In the genomic region with DNA sequence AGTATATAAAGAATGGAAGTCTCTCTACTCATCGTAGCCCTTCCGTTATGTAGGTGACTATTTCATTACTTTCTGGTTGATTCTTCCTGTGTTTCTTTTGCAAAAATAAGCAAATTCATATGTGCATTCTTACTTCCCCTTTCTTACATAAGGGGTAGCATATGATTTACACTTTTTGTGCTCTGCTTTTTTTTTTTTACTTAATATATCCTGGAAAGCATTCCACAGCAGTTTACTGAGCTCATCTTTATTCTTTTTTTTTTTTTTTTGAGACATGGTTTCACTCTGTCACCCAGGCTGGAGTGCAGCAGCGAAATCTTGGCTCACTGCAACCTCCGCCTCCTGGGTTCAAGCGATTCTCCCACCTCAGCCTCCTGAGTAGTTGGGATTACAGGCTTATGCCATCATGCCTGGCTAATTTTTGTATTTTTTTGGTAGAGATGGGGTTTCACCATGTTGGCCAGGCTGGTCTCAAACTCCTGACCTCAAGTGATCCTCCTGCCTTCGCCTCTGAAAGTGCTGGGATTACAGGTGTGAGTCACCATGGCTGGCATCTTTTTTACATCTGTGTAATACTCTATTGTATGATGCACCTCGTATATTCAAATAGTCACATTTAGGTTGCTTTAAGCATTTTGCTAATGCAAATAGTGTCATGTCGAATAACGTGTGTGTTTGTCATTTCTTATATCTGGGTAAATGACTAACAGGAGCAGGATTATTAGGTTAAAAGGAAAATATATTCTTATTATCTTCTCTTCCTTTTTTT, we compare ENCODE assay signal across 14 cellular contexts. TPM values are rescaled to one million over a fixed set of nuclear protein-coding genes. Genes with fewer than 3 reads are reported as not detected.
DNase-seq lines count a peak whose midpoint lies in the region; ATAC-seq, FAIRE-seq and TF ChIP-seq lines count a peak whose summit lies in the region.
"Had no signal": no experiment of that assay in that cellular context is flagged by ENCODE, and none has a peak within 500 bp of the region (broad histone marks: within the 10 kb centered on the region; RNA-seq: fewer than 3 reads in every experiment).

No MANE protein-coding gene starts in this region.

- TF ChIP-seq POLR2A in GM12891 (IDR thresholded peaks at IDR 0.05; ENCODE audit: low read depth, low read length) (no peak), gastroesophageal sphincter (IDR thresholded peaks at IDR 0.05) (no peak), upper lobe of left lung (IDR thresholded peaks at IDR 0.05) (no peak)

- H3K27ac ChIP-seq in gastroesophageal sphincter (no peak overlapping the region), upper lobe of left lung (no peak overlapping the region)

- no peaks in the 10 kb centered on the region for H3K9me3 ChIP-seq in gastroesophageal sphincter
- no peaks in the 10 kb centered on the region for H3K9me3 ChIP-seq in upper lobe of left lung

- H3K4me3 ChIP-seq in gastroesophageal sphincter (no peak overlapping the region), upper lobe of left lung (no peak overlapping the region)

- no peaks in the 10 kb centered on the region for H3K4me1 Mint-ChIP-seq in endothelial cell (ENCODE audit: unreplicated experiment)

- H3K4me1 ChIP-seq in gastroesophageal sphincter (no peaks in the 10 kb centered on the region), upper lobe of left lung (no peaks in the 10 kb centered on the region)

- peak; percentile 23 for FAIRE-seq in GM12891 (lab: Jason Lieb, UNC)
- FAIRE-seq: endometrium, H54, keratinocyte had no signal

- 68 to 73% methylated on average over 6 to 9 of the region's 9 CpGs for WGBS in gastroesophageal sphincter (ENCODE audit: low coverage in 1 of 2), 2 donors
- 66 to 71% methylated on average over 9 of the region's 9 CpGs for WGBS in upper lobe of left lung, 2 donors

- DNase-seq in GM12891 (ENCODE audit: insufficient read length, low spot score) (no peak), OCI-M1 (lab: John Stamatoyannopoulos, UW) (peak; percentile 67), DMS153 (lab: John Stamatoyannopoulos, UW) (no peak), upper lobe of left lung (no peak), endothelial cell (ENCODE audit: low spot score) (no peak)
- DNase-seq: activated naive CD4-positive, alpha-beta T cell treated with Interleukin-2 at 50 U/mL for 16 hours; NCI-H187 treated with DMSO at 0.1 percent for 48 hours; T-helper 17 cell had no signal

- TF ChIP-seq CTCF in gastroesophageal sphincter (IDR thresholded peaks at IDR 0.05): no peak
- TF ChIP-seq CTCF in upper lobe of left lung (IDR thresholded peaks at IDR 0.05): no peak
- TF ChIP-seq CTCF in endothelial cell (IDR thresholded peaks at IDR 0.05; ENCODE audit: unreplicated experiment): no peak

- no peaks in the 10 kb centered on the region for H3K27me3 ChIP-seq in gastroesophageal sphincter
- no peaks in the 10 kb centered on the region for H3K27me3 ChIP-seq in upper lobe of left lung

- peaks cover 1% of the 10 kb centered on the region for H3K27me3 Mint-ChIP-seq in endothelial cell (ENCODE audit: unreplicated experiment)
- H3K27me3 Mint-ChIP-seq: T-helper 17 cell had no signal

- no peak overlapping the region for H3K27ac Mint-ChIP-seq in endothelial cell (ENCODE audit: unreplicated experiment)
- H3K27ac Mint-ChIP-seq: T-helper 17 cell had no signal

- peak; percentile 38 for ATAC-seq in GM21360 (IDR thresholded peaks at IDR 0.05; ENCODE audit: unreplicated experiment)
- peak; percentile 35 for ATAC-seq in HG03103 (IDR thresholded peaks at IDR 0.05; ENCODE audit: low read depth, unreplicated experiment)
- ATAC-seq in gastroesophageal sphincter: no peak
- ATAC-seq in upper lobe of left lung (ENCODE audit: low FRiP score in 2 of 2): no peak

- H3K4me3 Mint-ChIP-seq in endothelial cell (ENCODE audit: unreplicated experiment): no peak overlapping the region
- H3K4me3 Mint-ChIP-seq: T-helper 17 cell had no signal

- H3K9me3 Mint-ChIP-seq in endothelial cell (ENCODE audit: unreplicated experiment): no peaks in the 10 kb centered on the region

- TF ChIP-seq EP300 in gastroesophageal sphincter (IDR thresholded peaks at IDR 0.05) (no peak), upper lobe of left lung (IDR thresholded peaks at IDR 0.05) (no peak)

- peaks cover 16% of the 10 kb centered on the region for H3K36me3 Mint-ChIP-seq in endothelial cell (ENCODE audit: low read depth, unreplicated experiment)

- no peaks in the 10 kb centered on the region for H3K36me3 ChIP-seq in gastroesophageal sphincter
- H3K36me3 ChIP-seq in upper lobe of left lung: no peaks in the 10 kb centered on the region

TF ChIP-seq in GM12891, 5 proteins besides CTCF, POLR2A, EP300 and RAD21:
- no peak for TF ChIP-seq TAF1 (IDR thresholded peaks at IDR 0.05; ENCODE audit: low read depth, low read length)
- TF ChIP-seq POLR2AphosphoS5 (IDR thresholded peaks at IDR 0.05; ENCODE audit: low read depth, low read length): no peak
- TF ChIP-seq SPI1 (IDR thresholded peaks at IDR 0.05; ENCODE audit: low read depth, low read length): no peak
- no peak for TF ChIP-seq PAX5 (IDR thresholded peaks at IDR 0.05; ENCODE audit: insufficient read depth, low read length, severe bottlenecking)
- no peak for TF ChIP-seq POU2F2 (IDR thresholded peaks at IDR 0.05; ENCODE audit: low read depth, low read length)

RNA-seq across cellular contexts. Expression of a gene that starts 13.1 kb away (rescaled TPM):
- polyA plus RNA-seq in GM12891 (2012; ENCODE audit: low read depth, missing spikeins): 5.6 TPM
- total RNA-seq in gastroesophageal sphincter: 10 to 100 TPM in 1 of 4 donors, 1 to 10 TPM in 3; 2.2 to 10.1 (median 5.6) TPM
- total RNA-seq in upper lobe of left lung: 10 to 100 TPM in 1 of 6 donors, 1 to 10 TPM in 5; 1.0 to 12.3 (median 3.0) TPM
- 132 TPM for total RNA-seq in endothelial cell (ENCODE audit: unreplicated experiment)

RNA-seq across cellular contexts. Expression of a gene that starts 15.0 kb away (rescaled TPM):
- 26.4 TPM for polyA plus RNA-seq in GM12891 (2012; ENCODE audit: low read depth, missing spikeins)
- total RNA-seq in gastroesophageal sphincter: 10 to 100 TPM in 3 of 4 donors, 1 to 10 TPM in 1; 7.8 to 14.2 (median 12.9) TPM
- 10 to 100 TPM in 4 of 6 donors, 1 to 10 TPM in 2; 8.2 to 21.0 (median 12.6) TPM for total RNA-seq in upper lobe of left lung
- total RNA-seq in endothelial cell (ENCODE audit: unreplicated experiment): 25.0 TPM

RNA-seq across cellular contexts. Expression of a gene that starts 51.9 kb away (rescaled TPM):
- 1.7 TPM for polyA plus RNA-seq in GM12891 (2012; ENCODE audit: low read depth, missing spikeins)
- total RNA-seq in gastroesophageal sphincter: 1 to 10 TPM; 1.6 to 8.0 (median 6.7) TPM
- total RNA-seq in upper lobe of left lung: 10 to 100 TPM in 5 of 6 donors, 1 to 10 TPM in 1; 9.4 to 28.4 (median 19.2) TPM
- total RNA-seq in endothelial cell (ENCODE audit: unreplicated experiment): 24.0 TPM

Comparison
In these comparisons a context has a peak if more than half of its experiments do, and no peak if none do; other contexts are left out.
1. ATAC-seq: peak in GM21360 (single experiment) and HG03103 (single experiment); none in gastroesophageal sphincter (single experiment) and upper lobe of left lung (0 of 2).
2. RNA of a gene that starts 13.1 kb away (total RNA-seq): 132 TPM in endothelial cell (single experiment); 2.2 to 10.1 TPM in gastroesophageal sphincter and 1.0 to 12.3 TPM in upper lobe of left lung; every median in the first group is over 10 times any median in the second.